Comparison of ENCODE assay signal across 17 cellular contexts in genomic region chrX:127708155-127708554, GRCh38.
DNase-seq lines count a peak whose midpoint lies in the region; ATAC-seq and TF ChIP-seq lines count a peak whose summit lies in the region.
"Had no signal": no experiment of that assay in that cellular context is flagged by ENCODE, and none has a peak within 500 bp of the region (broad histone marks: within the 10 kb centered on the region; RNA-seq: fewer than 3 reads in every experiment).

No MANE protein-coding gene starts in this region.

- 0 out of 2 replicates have a peak overlapping the region, but pooled peaks have one; percentile 12 for H3K9ac ChIP-seq in PC-3 (ENCODE audit: low read length)
- H3K9ac ChIP-seq in endodermal cell (ENCODE audit: extremely low read depth, low read length, poor library complexity, severe bottlenecking) = no peak overlapping the region
- H3K9ac ChIP-seq: parathyroid adenoma had no signal

- in situ Hi-C loops in Caki2 (cut with HindIII; ENCODE audit: low pct_unique_long_range_greater_than_20kb, low sequenced_read_pairs) = no loop called here

- H3K4me3 ChIP-seq in PC-3 (ENCODE audit: low read length) = no peak overlapping the region
- H3K4me3 ChIP-seq in endodermal cell (ENCODE audit: low read length) = no peak overlapping the region
- no peak overlapping the region for H3K4me3 ChIP-seq in ascending aorta
- H3K4me3 ChIP-seq: suprapubic skin had no signal

- H3K9me3 Mint-ChIP-seq in endodermal cell = peaks cover 34% of the 10 kb centered on the region
- H3K9me3 Mint-ChIP-seq in stimulated activated effector memory CD8-positive, alpha-beta T cell treated with anti-CD3 and anti-CD28 coated beads, Interleukin-12 subunit alpha, Interleukin-12 subunit beta, amount 100 ng/mL, for 72 hours = peaks cover 10% of the 10 kb centered on the region

- H3K27ac ChIP-seq in PC-3 (ENCODE audit: low read length) (peak overlapping the region; percentile 73), endodermal cell (ENCODE audit: low read depth, low read length) (no peak overlapping the region), ascending aorta (no peak overlapping the region)
- H3K27ac ChIP-seq: parathyroid adenoma, suprapubic skin had no signal

- DNase-seq in Caki2 (ENCODE audit: low read depth) (peak; percentile 19), LoVo (ENCODE audit: low spot score) (peak; percentile 6), PC-3 (peak; percentile 47), endodermal cell (no peak), ascending aorta (ENCODE audit: low spot score in 2 of 2) (no peak)
- no peak for DNase-seq in stimulated activated effector memory CD8-positive, alpha-beta T cell treated with anti-CD3 and anti-CD28 coated beads, Interleukin-12 subunit alpha, Interleukin-12 subunit beta, amount 100 ng/mL, for 72 hours (ENCODE audit: low spot score in 2 of 2)
- DNase-seq: activated naive CD4-positive, alpha-beta T cell treated with anti-CD3 and anti-CD28 coated beads, Interleukin-2, amount 50 U/mL, for 16 hours; CD4-positive, alpha-beta memory T cell; KBM-7; NCI-H1417 treated with DMSO at 0.1 percent for 48 hours; NCI-H2227 treated with DMSO at 0.1 percent for 48 hours; stimulated activated CD4-positive, alpha-beta T cell treated with anti-CD3 and anti-CD28 coated beads, Interleukin-2, amount 100 ng/mL, for 48 hours had no signal

- TF ChIP-seq CTCF in PC-3 (conservative IDR thresholded peaks at IDR 0.05; ENCODE audit: low read depth, low read length) = no peak
- no peak for TF ChIP-seq CTCF in endodermal cell (conservative IDR thresholded peaks at IDR 0.05)
- TF ChIP-seq CTCF in ascending aorta (IDR thresholded peaks at IDR 0.05) = no peak

- no peaks in the 10 kb centered on the region for H3K27me3 Mint-ChIP-seq in endodermal cell (ENCODE audit: insufficient read depth)
- H3K27me3 Mint-ChIP-seq: CD4-positive, alpha-beta memory T cell had no signal

- H3F3A ChIP-seq in PC-3 (ENCODE audit: low read length, unreplicated experiment) = no peaks in the 10 kb centered on the region

- no peaks in the 10 kb centered on the region for H3K4me1 Mint-ChIP-seq in endodermal cell
- no peaks in the 10 kb centered on the region for H3K4me1 Mint-ChIP-seq in stimulated activated effector memory CD8-positive, alpha-beta T cell treated with anti-CD3 and anti-CD28 coated beads, Interleukin-12 subunit alpha, Interleukin-12 subunit beta, amount 100 ng/mL, for 72 hours
- H3K4me1 Mint-ChIP-seq: CD4-positive, alpha-beta memory T cell had no signal

- no peak overlapping the region for H3K4me2 ChIP-seq in PC-3 (ENCODE audit: low read length)

- H3K79me2 ChIP-seq in PC-3 (ENCODE audit: low read length) = no peaks in the 10 kb centered on the region
- H3K79me2 ChIP-seq: parathyroid adenoma had no signal

- H3K36me3 Mint-ChIP-seq in endodermal cell (ENCODE audit: low read depth) = no peaks in the 10 kb centered on the region
- H3K36me3 Mint-ChIP-seq in stimulated activated effector memory CD8-positive, alpha-beta T cell treated with anti-CD3 and anti-CD28 coated beads, Interleukin-12 subunit alpha, Interleukin-12 subunit beta, amount 100 ng/mL, for 72 hours = no peaks in the 10 kb centered on the region
- H3K36me3 Mint-ChIP-seq: CD4-positive, alpha-beta memory T cell had no signal

- POLR2A ChIA-PET in PC-3 (lab: Charles Lee; ENCODE audit: unreplicated experiment) = no interaction called here

- H3K9me3 ChIP-seq in PC-3 (ENCODE audit: low read length) (no peaks in the 10 kb centered on the region), endodermal cell (ENCODE audit: control insufficient read depth, low read length) (no peaks in the 10 kb centered on the region), ascending aorta (no peaks in the 10 kb centered on the region)
- H3K9me3 ChIP-seq: suprapubic skin had no signal

- H3K4me1 ChIP-seq in PC-3 (ENCODE audit: insufficient read depth, low read length) (no peaks in the 10 kb centered on the region), endodermal cell (ENCODE audit: control insufficient read depth, insufficient read depth, low read length) (no peaks in the 10 kb centered on the region), ascending aorta (no peaks in the 10 kb centered on the region)
- H3K4me1 ChIP-seq: parathyroid adenoma, suprapubic skin had no signal

- ATAC-seq in PC-3 = peak; percentile 33; the same call in 1 of the 2 replicates
- no peak for ATAC-seq in GM21528 (IDR thresholded peaks at IDR 0.05; ENCODE audit: low FRiP score, unreplicated experiment)
- ATAC-seq in GM21717 (IDR thresholded peaks at IDR 0.05; ENCODE audit: unreplicated experiment) = no peak
- no peak for ATAC-seq in stimulated activated effector memory CD8-positive, alpha-beta T cell treated with anti-CD3 and anti-CD28 coated beads, Interleukin-12 subunit alpha, Interleukin-12 subunit beta, amount 100 ng/mL, for 72 hours
- ATAC-seq: esophagus mucosa had no signal

- CTCF ChIA-PET in PC-3 (lab: Charles Lee) = no interaction called here

- no peaks in the 10 kb centered on the region for H3K9me2 ChIP-seq in PC-3 (replicated peaks; ENCODE audit: low read length)

- H2AFZ ChIP-seq in PC-3 (ENCODE audit: low read length) = 0 out of 2 replicates have a peak overlapping the region, but pooled peaks have one; percentile 53
- H2AFZ ChIP-seq: parathyroid adenoma had no signal

- H4K20me1 ChIP-seq in PC-3 (ENCODE audit: low read length) = no peaks in the 10 kb centered on the region

- H3K36me3 ChIP-seq in PC-3 (ENCODE audit: low read depth, low read length) (no peaks in the 10 kb centered on the region), endodermal cell (ENCODE audit: control insufficient read depth, insufficient read depth, low read length) (no peaks in the 10 kb centered on the region), ascending aorta (no peaks in the 10 kb centered on the region)
- H3K36me3 ChIP-seq: suprapubic skin had no signal

- no peak overlapping the region for H3K4me3 Mint-ChIP-seq in endodermal cell
- no peak overlapping the region for H3K4me3 Mint-ChIP-seq in stimulated activated effector memory CD8-positive, alpha-beta T cell treated with anti-CD3 and anti-CD28 coated beads, Interleukin-12 subunit alpha, Interleukin-12 subunit beta, amount 100 ng/mL, for 72 hours
- H3K4me3 Mint-ChIP-seq: CD4-positive, alpha-beta memory T cell had no signal

- 96 to 100% methylated on average over 1 to 4 of the region's 4 CpGs for WGBS in endodermal cell (ENCODE audit: insufficient coverage in 1 of 2, insufficient read length in 1 of 2), 2 experiments

- H3K27ac Mint-ChIP-seq in endodermal cell = peak overlapping the region; percentile 79
- no peak overlapping the region for H3K27ac Mint-ChIP-seq in stimulated activated effector memory CD8-positive, alpha-beta T cell treated with anti-CD3 and anti-CD28 coated beads, Interleukin-12 subunit alpha, Interleukin-12 subunit beta, amount 100 ng/mL, for 72 hours
- H3K27ac Mint-ChIP-seq: CD4-positive, alpha-beta memory T cell had no signal

- BruUV-seq in PC-3 (replicated peaks; lab: Mats Ljungman, UMichigan) = no TSS peak

- intact Hi-C loops in PC-3 (cut with micrococcal nuclease) (no loop called here), ascending aorta (cut with DNase I) (no loop called here)

- H3K27me3 ChIP-seq in PC-3 (ENCODE audit: low read length) (no peaks in the 10 kb centered on the region), endodermal cell (ENCODE audit: control insufficient read depth, insufficient read depth, low read length, poor library complexity, severe bottlenecking) (no peaks in the 10 kb centered on the region), ascending aorta (no peaks in the 10 kb centered on the region)
- H3K27me3 ChIP-seq: suprapubic skin had no signal

Comparison
In these comparisons a context has a peak if more than half of its experiments do, and no peak if none do; other contexts are left out.
1. DNase-seq: peak in Caki2 (single experiment), LoVo (single experiment) and PC-3 (single experiment); none in endodermal cell (single experiment), ascending aorta (0 of 2) and stimulated activated effector memory CD8-positive, alpha-beta T cell treated with anti-CD3 and anti-CD28 coated beads, Interleukin-12 subunit alpha, Interleukin-12 subunit beta, amount 100 ng/mL, for 72 hours (0 of 2).